Comparison of ENCODE assay signal across 8 cellular contexts in the genomic region with DNA sequence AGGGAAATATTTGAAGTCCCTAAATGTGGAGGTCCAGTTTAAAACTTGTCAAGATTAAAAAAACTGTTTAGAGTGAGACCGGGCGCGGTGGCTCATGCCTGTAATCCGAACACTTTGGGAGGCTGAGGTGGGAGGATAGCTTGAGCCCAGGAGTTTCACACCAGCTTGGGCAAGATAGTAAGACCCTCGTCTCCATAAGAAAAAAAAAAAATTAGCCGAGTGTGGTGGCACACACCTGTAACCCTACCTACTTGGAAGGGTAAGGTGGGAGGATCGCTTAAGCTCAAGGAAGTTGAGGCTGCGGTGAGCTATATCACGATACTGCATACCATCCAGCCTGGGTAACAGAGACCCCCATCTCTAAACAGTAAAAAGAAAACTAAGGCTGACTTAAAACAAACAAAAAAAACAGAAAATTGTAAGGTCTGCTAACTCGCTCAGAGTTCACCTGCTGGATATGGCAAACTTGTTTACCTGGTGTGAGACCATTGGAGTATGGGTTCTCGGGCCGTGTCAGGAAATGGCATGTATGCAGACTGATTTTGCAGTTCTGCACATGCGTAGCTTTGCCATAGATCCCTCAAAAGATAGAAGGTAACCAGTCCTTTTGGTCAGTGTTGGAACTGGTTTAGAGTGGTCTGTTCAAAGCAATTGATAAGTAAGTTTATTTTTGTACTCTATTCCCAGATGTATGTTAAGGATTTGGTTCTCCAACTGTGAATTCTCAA. TPM values are rescaled to one million over a fixed set of nuclear protein-coding genes. Genes with fewer than 3 reads are reported as not detected.
DNase-seq lines count a peak whose midpoint lies in the region; ATAC-seq and TF ChIP-seq lines count a peak whose summit lies in the region.

No MANE protein-coding gene starts in this region.

- H3K9me3 ChIP-seq in adrenal gland (replicated peaks in 1 of 3) = no peaks in the 10 kb centered on the region
- H3K9me3 ChIP-seq in lung (ENCODE audit: control insufficient read depth in 2 of 2, insufficient read depth in 1 of 2, low read length in 1 of 2) = no peaks in the 10 kb centered on the region
- no peaks in the 10 kb centered on the region for H3K9me3 ChIP-seq in transverse colon

- intact Hi-C loops in adrenal gland (cut with DNase I) (no loop called here), transverse colon (cut with DNase I; ENCODE audit: low total_unique reads) (no loop called here)

- TF ChIP-seq POLR2A in adrenal gland (IDR thresholded peaks at IDR 0.05) (no peak), transverse colon (IDR thresholded peaks at IDR 0.05) (no peak)

- H3K4me1 ChIP-seq in adrenal gland (replicated peaks in 1 of 2) (peaks cover 51 to 57% of the 10 kb centered on the region in 2 donors), lung (ENCODE audit: control insufficient read depth in 2 of 2, insufficient read depth in 2 of 2, low read length in 2 of 2) (peaks cover 16 to 41% of the 10 kb centered on the region in 2 donors), transverse colon (peaks cover 27 to 58% (median 53%) of the 10 kb centered on the region in 4 donors)

- H3K27ac ChIP-seq in adrenal gland (peak overlapping the region; percentile 74 to 99 (median 97)), lung (ENCODE audit: low read depth in 1 of 2, low read length in 1 of 2) (peak overlapping the region; percentile 47 to 97), transverse colon (peak overlapping the region; percentile 95 to 99 (median 97))

- H3K4me3 ChIP-seq in adrenal gland (peak overlapping the region in 3 of 4 donors; percentile 13 to 98 (median 90)), lung (peak overlapping the region; percentile 32), transverse colon (peak overlapping the region; percentile 5 to 97 (median 94))

- in situ Hi-C loops in transverse colon (cut with MboI; ENCODE audit: low pct_ligation_motif_present in 1 of 4, low pct_unique_long_range_greater_than_20kb in 1 of 4, low sequenced_read_pairs in 3 of 4) = no loop called here

- 25 to 32% (median 30%) methylated on average over 13 of the region's 13 CpGs for WGBS in adrenal gland, 4 donors
- WGBS in lung, 2 donors = 40 to 52% methylated on average over 13 of the region's 13 CpGs
- WGBS in transverse colon (ENCODE audit: low coverage in 1 of 2), 2 donors = 25 to 44% methylated on average over 9 to 13 of the region's 13 CpGs

- no peak for ATAC-seq in lung (ENCODE audit: insufficient read depth, low FRiP score)
- ATAC-seq in GM18858 (IDR thresholded peaks at IDR 0.05; ENCODE audit: unreplicated experiment) = no peak
- ATAC-seq in GM19467 (IDR thresholded peaks at IDR 0.05; ENCODE audit: unreplicated experiment) = no peak

- no peak for TF ChIP-seq EP300 in transverse colon (IDR thresholded peaks at IDR 0.05; ENCODE audit: low read depth)

- DNase-seq in activated gamma-delta T cell treated with Interleukin-2 at 50 U/mL for 16 hours (peak; percentile 12), activated gamma-delta T cell (lab: John Stamatoyannopoulos, UW) (no peak), adrenal gland (peak in 1 of 7 donors; percentile 24), lung (ENCODE audit: low spot score) (no peak), transverse colon (peak; percentile 37), DMS 273 (lab: John Stamatoyannopoulos, UW; ENCODE audit: unreplicated experiment) (no peak)

- H3K36me3 ChIP-seq in adrenal gland (replicated peaks in 1 of 2) = no peaks in the 10 kb centered on the region
- no peaks in the 10 kb centered on the region for H3K36me3 ChIP-seq in lung (ENCODE audit: control insufficient read depth in 2 of 2, insufficient read depth in 2 of 2, low read length in 2 of 2)
- no peaks in the 10 kb centered on the region for H3K36me3 ChIP-seq in transverse colon

- no peaks in the 10 kb centered on the region for H3K27me3 ChIP-seq in adrenal gland
- no peaks in the 10 kb centered on the region for H3K27me3 ChIP-seq in lung (ENCODE audit: control insufficient read depth, insufficient read depth)
- no peaks in the 10 kb centered on the region for H3K27me3 ChIP-seq in transverse colon

- TF ChIP-seq CTCF in adrenal gland (IDR thresholded peaks at IDR 0.05) = no peak
- no peak for TF ChIP-seq CTCF in lung (IDR thresholded peaks at IDR 0.05; ENCODE audit: control extremely low read depth, extremely low read depth)
- TF ChIP-seq CTCF in transverse colon (IDR thresholded peaks at IDR 0.05) = no peak

RNA-seq across cellular contexts. Expression of gene RNF10, which starts 2.1 kb away (rescaled TPM):
- total RNA-seq in adrenal gland (100 to 1,000 TPM; 113 to 366 (median 257) TPM), lung (100 to 1,000 TPM; 150 to 207 TPM), transverse colon (100 to 1,000 TPM; 204 to 317 (median 213) TPM)
- polyA plus RNA-seq in adrenal gland (100 to 1,000 TPM; 194 to 741 (median 572) TPM), lung (100 to 1,000 TPM; 112 to 199 TPM)

RNA-seq across cellular contexts. Expression of gene COQ5, which starts 7.3 kb away (rescaled TPM):
- total RNA-seq in adrenal gland = 10 to 100 TPM; 24.9 to 54.0 (median 34.7) TPM
- 10 to 100 TPM; 31.9 to 46.6 (median 34.2) TPM for polyA plus RNA-seq in adrenal gland
- 10 to 100 TPM; 25.1 to 28.4 TPM for total RNA-seq in lung
- 10 to 100 TPM; 21.1 to 23.7 TPM for polyA plus RNA-seq in lung
- 10 to 100 TPM; 20.9 to 34.9 (median 31.9) TPM for total RNA-seq in transverse colon

RNA-seq across cellular contexts. Expression of gene DYNLL1, which starts 40.3 kb away (rescaled TPM):
- total RNA-seq in adrenal gland (100 to 1,000 TPM; 168 to 463 (median 296) TPM), lung (100 to 1,000 TPM; 210 to 308 TPM), transverse colon (100 to 1,000 TPM in 3 of 4 donors, 10 to 100 TPM in 1; 60.5 to 291 (median 190) TPM)
- polyA plus RNA-seq in adrenal gland (100 to 1,000 TPM; 301 to 378 (median 335) TPM), lung (100 to 1,000 TPM; 328 to 360 TPM)

RNA-seq across cellular contexts. Expression of gene POP5, which starts 45.0 kb away (rescaled TPM):
- total RNA-seq in adrenal gland = 10 to 100 TPM; 31.4 to 92.4 (median 62.4) TPM
- polyA plus RNA-seq in adrenal gland = 100 to 1,000 TPM in 2 of 3 donors, 10 to 100 TPM in 1; 69.0 to 158 (median 116) TPM
- 10 to 100 TPM; 22.1 to 42.0 TPM for total RNA-seq in lung
- 10 to 100 TPM; 36.6 to 62.1 TPM for polyA plus RNA-seq in lung
- 10 to 100 TPM in 3 of 4 donors, not detected in 1; 31.5 to 56.5 (median 43.7) TPM for total RNA-seq in transverse colon

Comparison
In these comparisons a context has a peak if more than half of its experiments do, and no peak if none do; other contexts are left out.
1. DNase-seq: peak in activated gamma-delta T cell treated with Interleukin-2 at 50 U/mL for 16 hours (single experiment) and transverse colon (single experiment); none in activated gamma-delta T cell (single experiment), lung (single experiment) and DMS 273 (single experiment).
2. H3K4me3 ChIP-seq: peak in every context shown above with its lines; median percentile 94 in transverse colon; 90 in adrenal gland; 32 in lung.
3. Peak in every context shown above with its lines, with median percentiles within 50 percentile points of each other: H3K27ac ChIP-seq.